In genomic region chr14:61103541-61104339, GRCh38 we compare ENCODE assay signal across 8 cellular contexts.
A peak's percentile ranks its signal among the peaks of the same experiment; 100 is the strongest.
DNase-seq lines count a peak whose midpoint lies in the region; FAIRE-seq and TF ChIP-seq lines count a peak whose summit lies in the region.

No MANE protein-coding gene starts in this region.

- no peaks in the 10 kb centered on the region for H3K36me3 ChIP-seq in bronchial epithelial cell (ENCODE audit: control insufficient read depth, insufficient read depth, low read length)

- in situ Hi-C loops in GM13977 (cut with MboI; ENCODE audit: low pct_unique_long_range_greater_than_20kb, low sequenced_read_pairs, unreplicated experiment) = no loop called here

- no peaks in the 10 kb centered on the region for H3K9me3 Mint-ChIP-seq in type B pancreatic cell

- no peak for TF ChIP-seq POLR2A in lower leg skin (IDR thresholded peaks at IDR 0.05)

- no peaks in the 10 kb centered on the region for H3K27me3 ChIP-seq in bronchial epithelial cell (ENCODE audit: control insufficient read depth, insufficient read depth, low read length)

- H3K4me3 ChIP-seq in HFF-Myc (replicated peaks; ENCODE audit: low read depth, low read length) (no peak overlapping the region), bronchial epithelial cell (ENCODE audit: low read depth, low read length) (no peak overlapping the region), lower leg skin (ENCODE audit: low read depth, poor library complexity, severe bottlenecking) (no peak overlapping the region)

- H3K36me3 Mint-ChIP-seq in type B pancreatic cell = no peaks in the 10 kb centered on the region

- H3K4me3 Mint-ChIP-seq in type B pancreatic cell = peak overlapping the region; percentile 40

- WGBS in lower leg skin, 2 donors = 30 to 36% methylated on average over 11 of the region's 11 CpGs

- intact Hi-C loops in lower leg skin (cut with DNase I; ENCODE audit: low total_unique reads) = no loop called here

- H3K4me1 Mint-ChIP-seq in type B pancreatic cell (ENCODE audit: unreplicated experiment) = peaks cover 45% of the 10 kb centered on the region

- TF ChIP-seq CTCF in GM13977 (IDR thresholded peaks at IDR 0.05; ENCODE audit: extremely low read depth, insufficient read depth, missing control alignments) (no peak), HFF-Myc (IDR thresholded peaks at IDR 0.05; ENCODE audit: low read depth, low read length, missing control alignments) (no peak), bronchial epithelial cell (IDR thresholded peaks at IDR 0.05; ENCODE audit: insufficient read depth, low read length, severe bottlenecking) (no peak), lower leg skin (IDR thresholded peaks at IDR 0.05) (no peak), type B pancreatic cell (conservative IDR thresholded peaks at IDR 0.05) (no peak)

- no peak for FAIRE-seq in bronchial epithelial cell (lab: Jason Lieb, UNC)

- no peaks in the 10 kb centered on the region for H3K27me3 Mint-ChIP-seq in type B pancreatic cell

- DNase-seq in GM13977 (ENCODE audit: low spot score) = peak; percentile 60
- peak; percentile 94 for DNase-seq in HFF-Myc (ENCODE audit: extremely low read depth, low read depth)
- peak; percentile 73 for DNase-seq in NCI-H82 (lab: John Stamatoyannopoulos, UW)
- DNase-seq in bronchial epithelial cell (ENCODE audit: low read depth) = peak; percentile 91
- DNase-seq in lower leg skin (ENCODE audit: low spot score in 2 of 2) = peak; percentile 56 to 90
- no peak for DNase-seq in type B pancreatic cell (ENCODE audit: extremely low spot score, unreplicated experiment)
- DNase-seq in activated CD8-positive, alpha-beta memory T cell treated with anti-CD3 and anti-CD28 coated beads, Interleukin-2, amount 50 U/mL, for 48 hours = no peak
- DNase-seq in NCI-H2171 treated with DMSO at 0.1 percent for 48 hours (lab: John Stamatoyannopoulos, UW) = no peak

- peak overlapping the region; percentile 91 for H3K27ac Mint-ChIP-seq in type B pancreatic cell

Comparison
In these comparisons a context has a peak if more than half of its experiments do, and no peak if none do; other contexts are left out.
1. DNase-seq: peak in GM13977 (single experiment), HFF-Myc (single experiment), NCI-H82 (single experiment), bronchial epithelial cell (single experiment) and lower leg skin (2 of 2); none in type B pancreatic cell (single experiment), activated CD8-positive, alpha-beta memory T cell treated with anti-CD3 and anti-CD28 coated beads, Interleukin-2, amount 50 U/mL, for 48 hours (single experiment) and NCI-H2171 treated with DMSO at 0.1 percent for 48 hours (single experiment).